20 cellular contexts compared by ENCODE assay signal in genomic region chr6:170283212-170284081, GRCh38.
"Had no signal": no experiment of that assay in that cellular context is flagged by ENCODE, and none has a peak within 500 bp of the region (broad histone marks: within the 10 kb centered on the region; RNA-seq: fewer than 3 reads in every experiment).

No MANE protein-coding gene starts in this region.

- H3K27ac ChIP-seq: body of pancreas, cardiac muscle cell, esophagus squamous epithelium, gastrocnemius medialis, thyroid gland had no signal

- H3K27ac Mint-ChIP-seq: activated CD8-positive, alpha-beta T cell treated with anti-CD3 and anti-CD28 coated beads, Interleukin-2, amount 10 ng/mL, durations not matched to agents 7 days and 5 days; activated naive CD4-positive, alpha-beta T cell treated with anti-CD3 and anti-CD28 coated beads for 36 hours; activated naive CD8-positive, alpha-beta T cell treated with anti-CD3 and anti-CD28 coated beads, Interleukin-2, amount 50 U/mL, for 24 hours; activated T-helper 17 cell treated with anti-CD3 and anti-CD28 coated beads, Interleukin-2, amount 50 U/mL, for 72 hours; memory B cell had no signal

- H3K9me3 ChIP-seq: body of pancreas, esophagus squamous epithelium, gastrocnemius medialis, thyroid gland had no signal

- DNase-seq: activated CD4-positive, alpha-beta T cell treated with anti-CD3 and anti-CD28 coated beads for 1 hour; activated CD4-positive, alpha-beta T cell treated with anti-CD3 and anti-CD28 coated beads, Interleukin-2, amount 50 U/mL, for 1 hour; activated CD8-positive, alpha-beta T cell treated with anti-CD3 and anti-CD28 coated beads, Interleukin-2, amount 10 ng/mL, durations not matched to agents 7 days and 5 days; activated naive CD4-positive, alpha-beta T cell treated with anti-CD3 and anti-CD28 coated beads for 36 hours; activated naive CD8-positive, alpha-beta T cell treated with anti-CD3 and anti-CD28 coated beads, Interleukin-2, amount 50 U/mL, for 24 hours; dermis blood vessel endothelial cell; effector CD8-positive, alpha-beta T cell; esophagus squamous epithelium; gastrocnemius medialis; hypothalamus; left cardiac atrium; stimulated activated CD4-positive, alpha-beta T cell treated with anti-CD3 and anti-CD28 coated beads, Interleukin-4, amount 100 ng/mL, for 24 hours; stimulated activated naive CD4-positive, alpha-beta T cell treated with Interleukin-2 at 50 U/mL for 16 hours; substantia nigra; T-helper 1 cell; thyroid gland had no signal

- H3K4me3 ChIP-seq: body of pancreas, cardiac muscle cell, esophagus squamous epithelium, gastrocnemius medialis, thyroid gland had no signal

- H3K4me3 Mint-ChIP-seq: activated CD8-positive, alpha-beta T cell treated with anti-CD3 and anti-CD28 coated beads, Interleukin-2, amount 10 ng/mL, durations not matched to agents 7 days and 5 days; activated naive CD4-positive, alpha-beta T cell treated with anti-CD3 and anti-CD28 coated beads for 36 hours; activated naive CD8-positive, alpha-beta T cell treated with anti-CD3 and anti-CD28 coated beads, Interleukin-2, amount 50 U/mL, for 24 hours; activated T-helper 17 cell treated with anti-CD3 and anti-CD28 coated beads, Interleukin-2, amount 50 U/mL, for 72 hours; memory B cell had no signal

- H3K27me3 ChIP-seq: body of pancreas, thyroid gland had no signal

- H3K36me3 ChIP-seq: cardiac muscle cell, gastrocnemius medialis had no signal

- H3K9me3 Mint-ChIP-seq: activated naive CD4-positive, alpha-beta T cell treated with anti-CD3 and anti-CD28 coated beads for 36 hours; activated naive CD8-positive, alpha-beta T cell treated with anti-CD3 and anti-CD28 coated beads, Interleukin-2, amount 50 U/mL, for 24 hours; activated T-helper 17 cell treated with anti-CD3 and anti-CD28 coated beads, Interleukin-2, amount 50 U/mL, for 72 hours; memory B cell had no signal

- H3K36me3 Mint-ChIP-seq: memory B cell had no signal

- ATAC-seq: activated CD8-positive, alpha-beta T cell treated with anti-CD3 and anti-CD28 coated beads, Interleukin-2, amount 10 ng/mL, durations not matched to agents 7 days and 5 days; activated naive CD8-positive, alpha-beta T cell treated with anti-CD3 and anti-CD28 coated beads, Interleukin-2, amount 50 U/mL, for 24 hours; activated T-helper 17 cell treated with anti-CD3 and anti-CD28 coated beads, Interleukin-2, amount 50 U/mL, for 72 hours; body of pancreas; gastrocnemius medialis; left cardiac atrium had no signal
